Comparison of ENCODE assay signal across 24 cellular contexts in genomic region chr1:58993403-58993802, GRCh38.
DNase-seq lines count a peak whose midpoint lies in the region; ATAC-seq, FAIRE-seq and TF ChIP-seq lines count a peak whose summit lies in the region.
"Had no signal": no experiment of that assay in that cellular context is flagged by ENCODE, and none has a peak within 500 bp of the region (broad histone marks: within the 10 kb centered on the region; RNA-seq: fewer than 3 reads in every experiment).

No MANE protein-coding gene starts in this region.

- 100% methylated on average over 1 of the region's 3 CpGs; no CpG with 5 or more reads in 1 of the 2 experiments for WGBS in IMR-90 (ENCODE audit: extremely low coverage in 2 of 2, insufficient read length in 1 of 2), 2 experiments

- no peak overlapping the region for H3K4me2 ChIP-seq in IMR-90 (ENCODE audit: low read depth, low read length)
- H3K4me2 ChIP-seq: BLaER1 had no signal

- POLR2A ChIA-PET in IMR-90 (lab: Charles Lee; ENCODE audit: unreplicated experiment): no interaction called here

- H3K9ac ChIP-seq in IMR-90 (ENCODE audit: low read depth, low read length): no peak overlapping the region
- H3K9ac ChIP-seq: BLaER1 had no signal

- H2AK9ac ChIP-seq in IMR-90 (replicated peaks; ENCODE audit: low read depth, low read length, poor library complexity): no peak overlapping the region

- H2BK5ac ChIP-seq in IMR-90 (ENCODE audit: low read depth, low read length, poor library complexity, severe bottlenecking): no peak overlapping the region

- CTCF ChIA-PET in IMR-90 (lab: Yijun Ruan, JAX): no interaction called here

- dilution Hi-C loops in IMR-90 (cut with HindIII; ENCODE audit: low sequenced_read_pairs, unreplicated experiment): no loop called here

- no peaks in the 10 kb centered on the region; the same call in 1 of the 2 replicates for H3K27me3 ChIP-seq in IMR-90 (ENCODE audit: control insufficient read depth, insufficient read depth, low read length)
- H3K27me3 ChIP-seq: BE2C, BLaER1 had no signal

- H3K56ac ChIP-seq in IMR-90 (ENCODE audit: extremely low read depth, insufficient read depth, low read length): no peak overlapping the region

- no peak overlapping the region for H2BK15ac ChIP-seq in IMR-90 (ENCODE audit: low read depth, low read length)

- no peaks in the 10 kb centered on the region for H3K9me1 ChIP-seq in IMR-90 (ENCODE audit: insufficient read depth, low read length)

- no peak overlapping the region for H3K14ac ChIP-seq in IMR-90 (replicated peaks; ENCODE audit: low read depth, low read length)

- no peak overlapping the region for H3K23ac ChIP-seq in IMR-90 (ENCODE audit: low read depth, low read length)

- no peak for TF ChIP-seq RAD21 in IMR-90 (IDR thresholded peaks at IDR 0.05; ENCODE audit: low read length)

- H3K9me3 ChIP-seq in IMR-90 (ENCODE audit: control insufficient read depth, insufficient read depth, low read length): no peaks in the 10 kb centered on the region
- H3K9me3 ChIP-seq: BE2C, BLaER1 had no signal

- no peaks in the 10 kb centered on the region for H3K36me3 ChIP-seq in IMR-90 (ENCODE audit: control insufficient read depth, insufficient read depth, low read length)
- H3K36me3 ChIP-seq: BE2C, BLaER1 had no signal

- no peak for TF ChIP-seq CTCF in IMR-90 (conservative IDR thresholded peaks at IDR 0.05; ENCODE audit: low read depth, low read length)

- H3K27ac ChIP-seq in IMR-90 (ENCODE audit: insufficient read depth, low read length): no peak overlapping the region
- H3K27ac ChIP-seq: BLaER1 had no signal

- no peak for DNase-seq in GM12891 (ENCODE audit: insufficient read length, low spot score)
- DNase-seq in IMR-90: no peak
- peak; percentile 4 for DNase-seq in islet precursor cell
- DNase-seq in amniotic stem cell (lab: John Stamatoyannopoulos, UW): no peak
- DNase-seq: 8988T; ACHN; BE2C; C1 segment of cervical spinal cord; CD4-positive, alpha-beta memory T cell; CD4-positive, CD25-positive, alpha-beta regulatory T cell; CD8-positive, alpha-beta memory T cell; COR-L47; DMS 273 treated with DMSO at 0.1 percent for 48 hours; DMS153; DMS53; DMS79; DND-41; EL; GDM1 had no signal

- no peak overlapping the region for H4K91ac ChIP-seq in IMR-90 (ENCODE audit: insufficient read depth, low read depth, low read length)

- no peak overlapping the region for H3K18ac ChIP-seq in IMR-90 (ENCODE audit: low read depth, low read length)

- H2AFZ ChIP-seq in IMR-90 (replicated peaks; ENCODE audit: low read length, poor library complexity): no peak overlapping the region

- H3K4me3 ChIP-seq in IMR-90 (ENCODE audit: insufficient read depth, low read depth, low read length): no peak overlapping the region
- H3K4me3 ChIP-seq: BLaER1, GM12878 had no signal

- no peak overlapping the region for H4K8ac ChIP-seq in IMR-90 (ENCODE audit: low read depth in 2 of 2, low read length in 2 of 2)

- no peaks in the 10 kb centered on the region for H3K79me1 ChIP-seq in IMR-90 (ENCODE audit: low read depth in 1 of 2, low read length in 2 of 2)

- FAIRE-seq in GM12891 (lab: Jason Lieb, UNC): peak; percentile 5
- FAIRE-seq: A204.1, GM19239 had no signal

- H2AK5ac ChIP-seq in IMR-90 (ENCODE audit: low read depth, low read length): no peak overlapping the region

- H2BK120ac ChIP-seq in IMR-90 (ENCODE audit: low read depth, low read length): no peak overlapping the region

- intact Hi-C loops in IMR-90 (cut with micrococcal nuclease): no loop called here

- in situ Hi-C loops in IMR-90 (cut with MboI; ENCODE audit: low sequenced_read_pairs): no loop called here

- no peak for ATAC-seq in IMR-90 (ENCODE audit: low read depth)
- ATAC-seq in HG02884 (IDR thresholded peaks at IDR 0.05; ENCODE audit: unreplicated experiment): no peak
- ATAC-seq: GM12878 had no signal

- TF ChIP-seq POLR2A in GM12891 (IDR thresholded peaks at IDR 0.05; ENCODE audit: low read depth, low read length) (no peak), IMR-90 (IDR thresholded peaks at IDR 0.05; ENCODE audit: low read depth, low read length) (no peak)

- H3K4me1 ChIP-seq in IMR-90 (ENCODE audit: control insufficient read depth, insufficient read depth, low read length): no peaks in the 10 kb centered on the region
- H3K4me1 ChIP-seq: BE2C had no signal

- H3K4ac ChIP-seq in IMR-90 (ENCODE audit: low read depth, low read length): no peak overlapping the region

- no TSS peak for BruUV-seq in IMR-90 (replicated peaks; lab: Mats Ljungman, UMichigan)

- no peaks in the 10 kb centered on the region for H4K20me1 ChIP-seq in IMR-90 (ENCODE audit: insufficient read depth, low read length)
- H4K20me1 ChIP-seq: BLaER1 had no signal

- H4K5ac ChIP-seq in IMR-90 (ENCODE audit: low read depth, low read length): no peak overlapping the region

- no peak overlapping the region for H2BK20ac ChIP-seq in IMR-90 (ENCODE audit: low read depth, low read length)

TF ChIP-seq in GM12891, 5 proteins besides CTCF, POLR2A, EP300 and RAD21:
- TF ChIP-seq TAF1 (IDR thresholded peaks at IDR 0.05; ENCODE audit: low read depth, low read length) (no peak), POU2F2 (IDR thresholded peaks at IDR 0.05; ENCODE audit: low read depth, low read length) (no peak), POLR2AphosphoS5 (IDR thresholded peaks at IDR 0.05; ENCODE audit: low read depth, low read length) (no peak), PAX5 (IDR thresholded peaks at IDR 0.05; ENCODE audit: insufficient read depth, low read length, severe bottlenecking) (no peak), SPI1 (IDR thresholded peaks at IDR 0.05; ENCODE audit: low read depth, low read length) (no peak)
TF ChIP-seq in GM12891: peak in this region for 0.

TF ChIP-seq in IMR-90, 13 proteins besides CTCF, POLR2A, EP300 and RAD21:
- TF ChIP-seq RCOR1 (IDR thresholded peaks at IDR 0.05; ENCODE audit: insufficient replicate concordance, low read length) (no peak), SMC3 (IDR thresholded peaks at IDR 0.05; ENCODE audit: low read depth, low read length) (no peak), FOS (IDR thresholded peaks at IDR 0.05; ENCODE audit: low read depth, low read length) (no peak), MAFK (IDR thresholded peaks at IDR 0.05; ENCODE audit: low read depth, low read length) (no peak), CEBPB (IDR thresholded peaks at IDR 0.05; ENCODE audit: low read depth, low read length) (peak; percentile 66), CHD1 (IDR thresholded peaks at IDR 0.05; ENCODE audit: low read depth, low read length) (no peak), NFE2L2 (IDR thresholded peaks at IDR 0.05; ENCODE audit: low read depth, low read length) (no peak), ELK1 (IDR thresholded peaks at IDR 0.05; ENCODE audit: borderline replicate concordance, low read depth, low read length) (no peak)
